In the genomic region with DNA sequence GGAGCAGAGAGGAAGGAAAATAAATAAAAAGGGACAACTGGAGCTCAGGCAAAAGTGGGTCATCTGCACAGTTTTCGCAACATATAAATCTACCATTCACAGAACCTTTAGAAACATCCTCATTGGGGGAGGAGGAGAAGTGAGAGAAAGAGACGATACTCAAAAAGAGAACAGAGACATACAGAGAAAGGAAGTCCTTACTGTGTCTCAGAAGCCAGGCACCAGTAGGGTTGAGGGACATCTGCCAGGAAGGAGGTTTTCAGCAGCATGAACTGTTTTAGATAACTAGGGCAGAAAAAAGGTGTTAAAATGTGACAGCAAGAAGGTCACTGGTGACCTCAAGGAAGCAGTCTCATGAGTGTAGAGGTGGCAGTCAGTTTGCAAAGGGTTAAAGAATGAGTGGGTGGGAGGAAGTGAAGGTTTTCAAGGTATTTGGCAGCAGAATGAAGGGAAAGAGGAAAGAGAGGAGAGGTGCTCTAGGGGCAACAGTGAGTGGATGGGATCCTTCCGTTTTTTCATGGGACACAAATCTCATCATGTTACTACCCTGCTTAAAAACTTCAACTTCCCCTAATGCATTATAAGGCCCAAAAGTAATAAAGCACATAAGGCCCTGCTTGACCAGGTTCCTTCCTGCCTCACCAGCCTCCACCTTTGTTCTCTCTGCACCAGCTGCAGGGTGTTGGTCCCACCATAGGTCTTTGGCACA, we compare ENCODE assay signal across 1 cellular context.
TF ChIP-seq lines count a peak whose summit lies in the region.

No MANE protein-coding gene starts in this region.

TF ChIP-seq in K562, 482 proteins besides CTCF, POLR2A, EP300 and RAD21 (continued from another document and continues in another):
- TF ChIP-seq, protein P1, sequence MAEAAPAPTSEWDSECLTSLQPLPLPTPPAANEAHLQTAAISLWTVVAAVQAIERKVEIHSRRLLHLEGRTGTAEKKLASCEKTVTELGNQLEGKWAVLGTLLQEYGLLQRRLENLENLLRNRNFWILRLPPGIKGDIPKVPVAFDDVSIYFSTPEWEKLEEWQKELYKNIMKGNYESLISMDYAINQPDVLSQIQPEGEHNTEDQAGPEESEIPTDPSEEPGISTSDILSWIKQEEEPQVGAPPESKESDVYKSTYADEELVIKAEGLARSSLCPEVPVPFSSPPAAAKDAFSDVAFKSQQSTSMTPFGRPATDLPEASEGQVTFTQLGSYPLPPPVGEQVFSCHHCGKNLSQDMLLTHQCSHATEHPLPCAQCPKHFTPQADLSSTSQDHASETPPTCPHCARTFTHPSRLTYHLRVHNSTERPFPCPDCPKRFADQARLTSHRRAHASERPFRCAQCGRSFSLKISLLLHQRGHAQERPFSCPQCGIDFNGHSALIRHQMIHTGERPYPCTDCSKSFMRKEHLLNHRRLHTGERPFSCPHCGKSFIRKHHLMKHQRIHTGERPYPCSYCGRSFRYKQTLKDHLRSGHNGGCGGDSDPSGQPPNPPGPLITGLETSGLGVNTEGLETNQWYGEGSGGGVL (CRISPR knock-in tag; IDR thresholded peaks at IDR 0.05) = no peak
- no peak for TF ChIP-seq PRPF4 (IDR thresholded peaks at IDR 0.05; ENCODE audit: insufficient read depth, low read depth, low read length, poor library complexity, severe bottlenecking)
- no peak for TF ChIP-seq DDX20 (tag; IDR thresholded peaks at IDR 0.05; ENCODE audit: low read depth)
- no peak for TF ChIP-seq ZNF239 (CRISPR knock-in tag; IDR thresholded peaks at IDR 0.05)
- TF ChIP-seq ARNT (IDR thresholded peaks at IDR 0.05) = no peak
- TF ChIP-seq RNF2 (IDR thresholded peaks at IDR 0.05) = no peak
- no peak for TF ChIP-seq XRCC4 (IDR thresholded peaks at IDR 0.05; ENCODE audit: extremely low read depth, insufficient read depth, insufficient read length)
- TF ChIP-seq NR2C2 (CRISPR knock-in tag; IDR thresholded peaks at IDR 0.05) = no peak
- peak; percentile 67; the same call in 1 of the 2 replicates for TF ChIP-seq NR2C2 (tag; IDR thresholded peaks at IDR 0.05)
- TF ChIP-seq FOXK1 (CRISPR knock-in tag; IDR thresholded peaks at IDR 0.05; ENCODE audit: borderline replicate concordance) = no peak
- TF ChIP-seq, protein P2, sequence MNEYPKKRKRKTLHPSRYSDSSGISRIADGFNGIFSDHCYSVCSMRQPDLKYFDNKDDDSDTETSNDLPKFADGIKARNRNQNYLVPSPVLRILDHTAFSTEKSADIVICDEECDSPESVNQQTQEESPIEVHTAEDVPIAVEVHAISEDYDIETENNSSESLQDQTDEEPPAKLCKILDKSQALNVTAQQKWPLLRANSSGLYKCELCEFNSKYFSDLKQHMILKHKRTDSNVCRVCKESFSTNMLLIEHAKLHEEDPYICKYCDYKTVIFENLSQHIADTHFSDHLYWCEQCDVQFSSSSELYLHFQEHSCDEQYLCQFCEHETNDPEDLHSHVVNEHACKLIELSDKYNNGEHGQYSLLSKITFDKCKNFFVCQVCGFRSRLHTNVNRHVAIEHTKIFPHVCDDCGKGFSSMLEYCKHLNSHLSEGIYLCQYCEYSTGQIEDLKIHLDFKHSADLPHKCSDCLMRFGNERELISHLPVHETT (CRISPR knock-in tag; conservative IDR thresholded peaks at IDR 0.05 in 1 of 2, IDR thresholded peaks at IDR 0.05 in 1 of 2) = no peak
- TF ChIP-seq, protein P3, sequence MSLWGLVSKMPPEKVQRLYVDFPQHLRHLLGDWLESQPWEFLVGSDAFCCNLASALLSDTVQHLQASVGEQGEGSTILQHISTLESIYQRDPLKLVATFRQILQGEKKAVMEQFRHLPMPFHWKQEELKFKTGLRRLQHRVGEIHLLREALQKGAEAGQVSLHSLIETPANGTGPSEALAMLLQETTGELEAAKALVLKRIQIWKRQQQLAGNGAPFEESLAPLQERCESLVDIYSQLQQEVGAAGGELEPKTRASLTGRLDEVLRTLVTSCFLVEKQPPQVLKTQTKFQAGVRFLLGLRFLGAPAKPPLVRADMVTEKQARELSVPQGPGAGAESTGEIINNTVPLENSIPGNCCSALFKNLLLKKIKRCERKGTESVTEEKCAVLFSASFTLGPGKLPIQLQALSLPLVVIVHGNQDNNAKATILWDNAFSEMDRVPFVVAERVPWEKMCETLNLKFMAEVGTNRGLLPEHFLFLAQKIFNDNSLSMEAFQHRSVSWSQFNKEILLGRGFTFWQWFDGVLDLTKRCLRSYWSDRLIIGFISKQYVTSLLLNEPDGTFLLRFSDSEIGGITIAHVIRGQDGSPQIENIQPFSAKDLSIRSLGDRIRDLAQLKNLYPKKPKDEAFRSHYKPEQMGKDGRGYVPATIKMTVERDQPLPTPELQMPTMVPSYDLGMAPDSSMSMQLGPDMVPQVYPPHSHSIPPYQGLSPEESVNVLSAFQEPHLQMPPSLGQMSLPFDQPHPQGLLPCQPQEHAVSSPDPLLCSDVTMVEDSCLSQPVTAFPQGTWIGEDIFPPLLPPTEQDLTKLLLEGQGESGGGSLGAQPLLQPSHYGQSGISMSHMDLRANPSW (CRISPR knock-in tag; IDR thresholded peaks at IDR 0.05) = no peak
- TF ChIP-seq TBL1XR1 (IDR thresholded peaks at IDR 0.05; ENCODE audit: low read length in 2 of 2) = no peak
- TF ChIP-seq ZNF224 (CRISPR knock-in tag; IDR thresholded peaks at IDR 0.05) = no peak
- no peak for TF ChIP-seq HNRNPK (IDR thresholded peaks at IDR 0.05; ENCODE audit: low read depth, low read length, poor library complexity, severe bottlenecking)
- TF ChIP-seq, protein P4, sequence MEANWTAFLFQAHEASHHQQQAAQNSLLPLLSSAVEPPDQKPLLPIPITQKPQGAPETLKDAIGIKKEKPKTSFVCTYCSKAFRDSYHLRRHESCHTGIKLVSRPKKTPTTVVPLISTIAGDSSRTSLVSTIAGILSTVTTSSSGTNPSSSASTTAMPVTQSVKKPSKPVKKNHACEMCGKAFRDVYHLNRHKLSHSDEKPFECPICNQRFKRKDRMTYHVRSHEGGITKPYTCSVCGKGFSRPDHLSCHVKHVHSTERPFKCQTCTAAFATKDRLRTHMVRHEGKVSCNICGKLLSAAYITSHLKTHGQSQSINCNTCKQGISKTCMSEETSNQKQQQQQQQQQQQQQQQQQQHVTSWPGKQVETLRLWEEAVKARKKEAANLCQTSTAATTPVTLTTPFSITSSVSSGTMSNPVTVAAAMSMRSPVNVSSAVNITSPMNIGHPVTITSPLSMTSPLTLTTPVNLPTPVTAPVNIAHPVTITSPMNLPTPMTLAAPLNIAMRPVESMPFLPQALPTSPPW (CRISPR knock-in tag; IDR thresholded peaks at IDR 0.05) = no peak
- 0 out of 4 replicates have a peak, but pooled peaks of 1 of the 2 experiments have one; percentile 10 for TF ChIP-seq RCOR1 (IDR thresholded peaks at IDR 0.05; ENCODE audit: borderline replicate concordance in 1 of 2, low read depth in 2 of 2, low read length in 2 of 2)
- TF ChIP-seq ZSCAN32 (CRISPR knock-in tag; IDR thresholded peaks at IDR 0.05) = no peak
- TF ChIP-seq, protein P5, sequence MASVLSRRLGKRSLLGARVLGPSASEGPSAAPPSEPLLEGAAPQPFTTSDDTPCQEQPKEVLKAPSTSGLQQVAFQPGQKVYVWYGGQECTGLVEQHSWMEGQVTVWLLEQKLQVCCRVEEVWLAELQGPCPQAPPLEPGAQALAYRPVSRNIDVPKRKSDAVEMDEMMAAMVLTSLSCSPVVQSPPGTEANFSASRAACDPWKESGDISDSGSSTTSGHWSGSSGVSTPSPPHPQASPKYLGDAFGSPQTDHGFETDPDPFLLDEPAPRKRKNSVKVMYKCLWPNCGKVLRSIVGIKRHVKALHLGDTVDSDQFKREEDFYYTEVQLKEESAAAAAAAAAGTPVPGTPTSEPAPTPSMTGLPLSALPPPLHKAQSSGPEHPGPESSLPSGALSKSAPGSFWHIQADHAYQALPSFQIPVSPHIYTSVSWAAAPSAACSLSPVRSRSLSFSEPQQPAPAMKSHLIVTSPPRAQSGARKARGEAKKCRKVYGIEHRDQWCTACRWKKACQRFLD (CRISPR knock-in tag; IDR thresholded peaks at IDR 0.05) = no peak
- TF ChIP-seq FUS (optimal IDR thresholded peaks at IDR 0.05; ENCODE audit: low read depth, low read length) = no peak
- TF ChIP-seq ZNF184 (CRISPR knock-in tag; IDR thresholded peaks at IDR 0.05) = no peak
- TF ChIP-seq KLF1 (tag; IDR thresholded peaks at IDR 0.05) = no peak
- no peak for TF ChIP-seq ATF1 (CRISPR knock-in tag; IDR thresholded peaks at IDR 0.05)
- no peak for TF ChIP-seq ATF1 (tag; IDR thresholded peaks at IDR 0.05)
- TF ChIP-seq, protein P6, sequence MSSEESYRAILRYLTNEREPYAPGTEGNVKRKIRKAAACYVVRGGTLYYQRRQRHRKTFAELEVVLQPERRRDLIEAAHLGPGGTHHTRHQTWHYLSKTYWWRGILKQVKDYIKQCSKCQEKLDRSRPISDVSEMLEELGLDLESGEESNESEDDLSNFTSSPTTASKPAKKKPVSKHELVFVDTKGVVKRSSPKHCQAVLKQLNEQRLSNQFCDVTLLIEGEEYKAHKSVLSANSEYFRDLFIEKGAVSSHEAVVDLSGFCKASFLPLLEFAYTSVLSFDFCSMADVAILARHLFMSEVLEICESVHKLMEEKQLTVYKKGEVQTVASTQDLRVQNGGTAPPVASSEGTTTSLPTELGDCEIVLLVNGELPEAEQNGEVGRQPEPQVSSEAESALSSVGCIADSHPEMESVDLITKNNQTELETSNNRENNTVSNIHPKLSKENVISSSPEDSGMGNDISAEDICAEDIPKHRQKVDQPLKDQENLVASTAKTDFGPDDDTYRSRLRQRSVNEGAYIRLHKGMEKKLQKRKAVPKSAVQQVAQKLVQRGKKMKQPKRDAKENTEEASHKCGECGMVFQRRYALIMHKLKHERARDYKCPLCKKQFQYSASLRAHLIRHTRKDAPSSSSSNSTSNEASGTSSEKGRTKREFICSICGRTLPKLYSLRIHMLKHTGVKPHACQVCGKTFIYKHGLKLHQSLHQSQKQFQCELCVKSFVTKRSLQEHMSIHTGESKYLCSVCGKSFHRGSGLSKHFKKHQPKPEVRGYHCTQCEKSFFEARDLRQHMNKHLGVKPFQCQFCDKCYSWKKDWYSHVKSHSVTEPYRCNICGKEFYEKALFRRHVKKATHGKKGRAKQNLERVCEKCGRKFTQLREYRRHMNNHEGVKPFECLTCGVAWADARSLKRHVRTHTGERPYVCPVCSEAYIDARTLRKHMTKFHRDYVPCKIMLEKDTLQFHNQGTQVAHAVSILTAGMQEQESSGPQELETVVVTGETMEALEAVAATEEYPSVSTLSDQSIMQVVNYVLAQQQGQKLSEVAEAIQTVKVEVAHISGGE (CRISPR knock-in tag; IDR thresholded peaks at IDR 0.05) = no peak
- TF ChIP-seq MCM7 (IDR thresholded peaks at IDR 0.05) = no peak
- TF ChIP-seq LEF1 (IDR thresholded peaks at IDR 0.05) = peak; percentile 41; the same call in 1 of the 2 replicates
- TF ChIP-seq SP2 (IDR thresholded peaks at IDR 0.05; ENCODE audit: extremely low read depth, low read depth, low read length, poor library complexity, severe bottlenecking) = no peak
- no peak for TF ChIP-seq ZNF274 (IDR thresholded peaks at IDR 0.05; ENCODE audit: borderline replicate concordance, low read depth, low read length)
- TF ChIP-seq ELF4 (CRISPR knock-in tag; IDR thresholded peaks at IDR 0.05) = no peak
- TF ChIP-seq, protein P7, sequence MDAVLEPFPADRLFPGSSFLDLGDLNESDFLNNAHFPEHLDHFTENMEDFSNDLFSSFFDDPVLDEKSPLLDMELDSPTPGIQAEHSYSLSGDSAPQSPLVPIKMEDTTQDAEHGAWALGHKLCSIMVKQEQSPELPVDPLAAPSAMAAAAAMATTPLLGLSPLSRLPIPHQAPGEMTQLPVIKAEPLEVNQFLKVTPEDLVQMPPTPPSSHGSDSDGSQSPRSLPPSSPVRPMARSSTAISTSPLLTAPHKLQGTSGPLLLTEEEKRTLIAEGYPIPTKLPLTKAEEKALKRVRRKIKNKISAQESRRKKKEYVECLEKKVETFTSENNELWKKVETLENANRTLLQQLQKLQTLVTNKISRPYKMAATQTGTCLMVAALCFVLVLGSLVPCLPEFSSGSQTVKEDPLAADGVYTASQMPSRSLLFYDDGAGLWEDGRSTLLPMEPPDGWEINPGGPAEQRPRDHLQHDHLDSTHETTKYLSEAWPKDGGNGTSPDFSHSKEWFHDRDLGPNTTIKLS (IDR thresholded peaks at IDR 0.05; ENCODE audit: borderline replicate concordance, low read depth) = no peak
- no peak for TF ChIP-seq SNRNP70 (optimal IDR thresholded peaks at IDR 0.05; ENCODE audit: low read depth, low read length)
- TF ChIP-seq XRCC3 (IDR thresholded peaks at IDR 0.05) = no peak
- no peak for TF ChIP-seq BRF1 (IDR thresholded peaks at IDR 0.05; ENCODE audit: borderline replicate concordance, extremely low read depth, insufficient read length)
- TF ChIP-seq SMARCA4 (IDR thresholded peaks at IDR 0.05) = 0 out of 2 replicates have a peak, but pooled peaks have one; percentile 6
- TF ChIP-seq EGR1 (conservative IDR thresholded peaks at IDR 0.05) = peak; percentile 97
- TF ChIP-seq POU5F1 (IDR thresholded peaks at IDR 0.05; ENCODE audit: borderline replicate concordance, low read depth, low read length, partially characterized antibody) = no peak
- no peak for TF ChIP-seq ZNF79 (CRISPR knock-in tag; IDR thresholded peaks at IDR 0.05; ENCODE audit: low read depth)
- no peak for TF ChIP-seq ETV6 (IDR thresholded peaks at IDR 0.05; ENCODE audit: borderline replicate concordance in 1 of 2, low read depth in 2 of 2, low read length in 1 of 2)
- TF ChIP-seq ETV6 (CRISPR knock-in tag; IDR thresholded peaks at IDR 0.05; ENCODE audit: borderline replicate concordance) = no peak
- TF ChIP-seq, protein P8, sequence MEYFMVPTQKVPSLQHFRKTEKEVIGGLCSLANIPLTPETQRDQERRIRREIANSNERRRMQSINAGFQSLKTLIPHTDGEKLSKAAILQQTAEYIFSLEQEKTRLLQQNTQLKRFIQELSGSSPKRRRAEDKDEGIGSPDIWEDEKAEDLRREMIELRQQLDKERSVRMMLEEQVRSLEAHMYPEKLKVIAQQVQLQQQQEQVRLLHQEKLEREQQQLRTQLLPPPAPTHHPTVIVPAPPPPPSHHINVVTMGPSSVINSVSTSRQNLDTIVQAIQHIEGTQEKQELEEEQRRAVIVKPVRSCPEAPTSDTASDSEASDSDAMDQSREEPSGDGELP (CRISPR knock-in tag; IDR thresholded peaks at IDR 0.05; ENCODE audit: borderline replicate concordance) = no peak
- no peak for TF ChIP-seq MXI1 (IDR thresholded peaks at IDR 0.05; ENCODE audit: low read depth, low read length)
- TF ChIP-seq ZBTB1 (CRISPR knock-in tag; IDR thresholded peaks at IDR 0.05; ENCODE audit: borderline replicate concordance, low read depth) = no peak
- no peak for TF ChIP-seq EP400 (IDR thresholded peaks at IDR 0.05)
- TF ChIP-seq, protein P9, sequence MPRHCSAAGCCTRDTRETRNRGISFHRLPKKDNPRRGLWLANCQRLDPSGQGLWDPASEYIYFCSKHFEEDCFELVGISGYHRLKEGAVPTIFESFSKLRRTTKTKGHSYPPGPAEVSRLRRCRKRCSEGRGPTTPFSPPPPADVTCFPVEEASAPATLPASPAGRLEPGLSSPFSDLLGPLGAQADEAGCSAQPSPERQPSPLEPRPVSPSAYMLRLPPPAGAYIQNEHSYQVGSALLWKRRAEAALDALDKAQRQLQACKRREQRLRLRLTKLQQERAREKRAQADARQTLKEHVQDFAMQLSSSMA (CRISPR knock-in tag; IDR thresholded peaks at IDR 0.05) = no peak
- TF ChIP-seq, protein P10, sequence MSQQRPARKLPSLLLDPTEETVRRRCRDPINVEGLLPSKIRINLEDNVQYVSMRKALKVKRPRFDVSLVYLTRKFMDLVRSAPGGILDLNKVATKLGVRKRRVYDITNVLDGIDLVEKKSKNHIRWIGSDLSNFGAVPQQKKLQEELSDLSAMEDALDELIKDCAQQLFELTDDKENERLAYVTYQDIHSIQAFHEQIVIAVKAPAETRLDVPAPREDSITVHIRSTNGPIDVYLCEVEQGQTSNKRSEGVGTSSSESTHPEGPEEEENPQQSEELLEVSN (IDR thresholded peaks at IDR 0.05; ENCODE audit: borderline replicate concordance in 1 of 2, extremely low read depth in 1 of 2, insufficient read depth in 1 of 2, insufficient read length in 1 of 2, low read depth in 1 of 2, low read length in 1 of 2, poor library complexity in 1 of 2, severe bottlenecking in 1 of 2) = no peak
- TF ChIP-seq ZNF146 (CRISPR knock-in tag; IDR thresholded peaks at IDR 0.05; ENCODE audit: unreplicated experiment) = no peak
- no peak for TF ChIP-seq PURB (CRISPR knock-in tag; IDR thresholded peaks at IDR 0.05; ENCODE audit: low read depth)
- peak; percentile 39; the same call in 1 of the 2 replicates for TF ChIP-seq DPF2 (IDR thresholded peaks at IDR 0.05)
